20 cellular contexts compared by ENCODE assay signal in genomic region chr3:43348852-43349574, GRCh38.
A peak's percentile ranks its signal among the peaks of the same experiment; 100 is the strongest.
DNase-seq lines count a peak whose midpoint lies in the region; ATAC-seq and TF ChIP-seq lines count a peak whose summit lies in the region.
"Had no signal": no experiment of that assay in that cellular context is flagged by ENCODE, and none has a peak within 500 bp of the region (broad histone marks: within the 10 kb centered on the region; RNA-seq: fewer than 3 reads in every experiment).

No MANE protein-coding gene starts in this region.

- peak; percentile 26 for TF ChIP-seq CTCF in chondrocyte (IDR thresholded peaks at IDR 0.05)

- no peak overlapping the region for H3K4me3 Mint-ChIP-seq in activated T-cell treated with anti-CD3 and anti-CD28 coated beads, Interleukin-2, amount 50 U/mL, for 72 hours
- H3K4me3 Mint-ChIP-seq in chondrocyte (ENCODE audit: unreplicated experiment) = no peak overlapping the region
- H3K4me3 Mint-ChIP-seq in natural killer cell treated with Interleukin-12 subunit alpha and Interleukin-12 subunit beta and Interleukin-15 and Interleukin-18, amount 100 ng/mL, for 72 hours = peak overlapping the region; percentile 13
- H3K4me3 Mint-ChIP-seq: activated T-cell treated with anti-CD3 and anti-CD28 coated beads, Interleukin-2, amount 50 U/mL, for 4 hours; CD14-positive monocyte; memory B cell; neural crest cell; stimulated activated effector memory CD8-positive, alpha-beta T cell treated with anti-CD3 and anti-CD28 coated beads, Interleukin-12 subunit alpha, Interleukin-12 subunit beta, amount 100 ng/mL, for 72 hours had no signal

- no peaks in the 10 kb centered on the region for H3K27me3 Mint-ChIP-seq in activated T-cell treated with anti-CD3 and anti-CD28 coated beads, Interleukin-2, amount 50 U/mL, for 72 hours (ENCODE audit: low read depth)
- H3K27me3 Mint-ChIP-seq in chondrocyte (ENCODE audit: low read depth) = no peaks in the 10 kb centered on the region
- H3K27me3 Mint-ChIP-seq in natural killer cell treated with Interleukin-12 subunit alpha and Interleukin-12 subunit beta and Interleukin-15 and Interleukin-18, amount 100 ng/mL, for 72 hours = no peaks in the 10 kb centered on the region
- H3K27me3 Mint-ChIP-seq: memory B cell had no signal

- no peak overlapping the region for H3K27ac Mint-ChIP-seq in activated T-cell treated with anti-CD3 and anti-CD28 coated beads, Interleukin-2, amount 50 U/mL, for 72 hours
- no peak overlapping the region for H3K27ac Mint-ChIP-seq in chondrocyte (ENCODE audit: unreplicated experiment)
- peak overlapping the region; percentile 84 to 88 for H3K27ac Mint-ChIP-seq in natural killer cell treated with Interleukin-12 subunit alpha and Interleukin-12 subunit beta and Interleukin-15 and Interleukin-18, amount 100 ng/mL, for 72 hours
- H3K27ac Mint-ChIP-seq: memory B cell had no signal

- H3K4me1 Mint-ChIP-seq in activated T-cell treated with anti-CD3 and anti-CD28 coated beads, Interleukin-2, amount 50 U/mL, for 72 hours (ENCODE audit: low read depth) = peaks cover 51% of the 10 kb centered on the region
- peaks cover 11% of the 10 kb centered on the region for H3K4me1 Mint-ChIP-seq in chondrocyte (ENCODE audit: low read depth)
- peaks cover 41 to 61% of the 10 kb centered on the region in 2 donors for H3K4me1 Mint-ChIP-seq in natural killer cell treated with Interleukin-12 subunit alpha and Interleukin-12 subunit beta and Interleukin-15 and Interleukin-18, amount 100 ng/mL, for 72 hours (ENCODE audit: low read depth in 2 of 2)
- H3K4me1 Mint-ChIP-seq: memory B cell had no signal

- peak; percentile 14 for DNase-seq in activated T-cell treated with anti-CD3 and anti-CD28 coated beads, Interleukin-2, amount 50 U/mL, for 1 hour
- DNase-seq in activated T-cell treated with anti-CD3 and anti-CD28 coated beads, Interleukin-2, amount 50 U/mL, for 72 hours = no peak
- DNase-seq in LHCN-M2 (ENCODE audit: low read depth) = peak; percentile 36
- DNase-seq in chondrocyte (ENCODE audit: low spot score) = no peak
- DNase-seq in natural killer cell treated with Interleukin-12 subunit alpha and Interleukin-12 subunit beta and Interleukin-15 and Interleukin-18, amount 100 ng/mL, for 72 hours (ENCODE audit: low spot score) = no peak
- no peak for DNase-seq in DMS 273 (lab: John Stamatoyannopoulos, UW; ENCODE audit: unreplicated experiment)
- DNase-seq: ACHN; activated CD4-positive, alpha-beta T cell treated with anti-CD3 and anti-CD28 coated beads for 4 hours; activated T-cell treated with anti-CD3 and anti-CD28 coated beads, Interleukin-2, amount 50 U/mL, for 4 hours; GOT3; NCI-H1417; NCI-H510A treated with DMSO at 0.1 percent for 48 hours; testis had no signal

- peaks cover 33 to 52% of the 10 kb centered on the region in 2 donors for H3K36me3 Mint-ChIP-seq in activated T-cell treated with anti-CD3 and anti-CD28 coated beads, Interleukin-2, amount 50 U/mL, for 72 hours (ENCODE audit: insufficient read depth in 2 of 2)
- peaks cover 47% of the 10 kb centered on the region for H3K36me3 Mint-ChIP-seq in chondrocyte (ENCODE audit: low read depth)
- H3K36me3 Mint-ChIP-seq in natural killer cell treated with Interleukin-12 subunit alpha and Interleukin-12 subunit beta and Interleukin-15 and Interleukin-18, amount 100 ng/mL, for 72 hours = peaks cover 49% of the 10 kb centered on the region

- H3K9me3 Mint-ChIP-seq in activated T-cell treated with anti-CD3 and anti-CD28 coated beads, Interleukin-2, amount 50 U/mL, for 72 hours = peaks cover 11 to 19% of the 10 kb centered on the region in 2 donors
- peaks cover 30% of the 10 kb centered on the region for H3K9me3 Mint-ChIP-seq in chondrocyte (ENCODE audit: low read depth)
- peaks cover 9% of the 10 kb centered on the region for H3K9me3 Mint-ChIP-seq in natural killer cell treated with Interleukin-12 subunit alpha and Interleukin-12 subunit beta and Interleukin-15 and Interleukin-18, amount 100 ng/mL, for 72 hours

- no peak for ATAC-seq in activated T-cell treated with anti-CD3 and anti-CD28 coated beads, Interleukin-2, amount 50 U/mL, for 72 hours (replicated peaks in 1 of 2)
- ATAC-seq in natural killer cell treated with Interleukin-12 subunit alpha and Interleukin-12 subunit beta and Interleukin-15 and Interleukin-18, amount 100 ng/mL, for 72 hours = no peak
- no peak for ATAC-seq in GM21360 (IDR thresholded peaks at IDR 0.05; ENCODE audit: unreplicated experiment)
- ATAC-seq in GM18517 (IDR thresholded peaks at IDR 0.05; ENCODE audit: unreplicated experiment) = no peak
- ATAC-seq: activated T-cell treated with anti-CD3 and anti-CD28 coated beads, Interleukin-2, amount 50 U/mL, for 4 hours; gastroesophageal sphincter; stimulated activated effector memory CD8-positive, alpha-beta T cell treated with anti-CD3 and anti-CD28 coated beads, Interleukin-12 subunit alpha, Interleukin-12 subunit beta, amount 100 ng/mL, for 72 hours had no signal

Comparison
In these comparisons a context has a peak if more than half of its experiments do, and no peak if none do; other contexts are left out.
1. DNase-seq: peak in activated T-cell treated with anti-CD3 and anti-CD28 coated beads, Interleukin-2, amount 50 U/mL, for 1 hour (single experiment) and LHCN-M2 (single experiment); none in activated T-cell treated with anti-CD3 and anti-CD28 coated beads, Interleukin-2, amount 50 U/mL, for 72 hours (0 of 2), chondrocyte (single experiment), natural killer cell treated with Interleukin-12 subunit alpha and Interleukin-12 subunit beta and Interleukin-15 and Interleukin-18, amount 100 ng/mL, for 72 hours (single experiment) and DMS 273 (single experiment).
2. H3K27ac Mint-ChIP-seq: peak in natural killer cell treated with Interleukin-12 subunit alpha and Interleukin-12 subunit beta and Interleukin-15 and Interleukin-18, amount 100 ng/mL, for 72 hours (2 of 2); none in activated T-cell treated with anti-CD3 and anti-CD28 coated beads, Interleukin-2, amount 50 U/mL, for 72 hours (single experiment) and chondrocyte (single experiment).